8 cellular contexts compared by ENCODE assay signal in the genomic region with DNA sequence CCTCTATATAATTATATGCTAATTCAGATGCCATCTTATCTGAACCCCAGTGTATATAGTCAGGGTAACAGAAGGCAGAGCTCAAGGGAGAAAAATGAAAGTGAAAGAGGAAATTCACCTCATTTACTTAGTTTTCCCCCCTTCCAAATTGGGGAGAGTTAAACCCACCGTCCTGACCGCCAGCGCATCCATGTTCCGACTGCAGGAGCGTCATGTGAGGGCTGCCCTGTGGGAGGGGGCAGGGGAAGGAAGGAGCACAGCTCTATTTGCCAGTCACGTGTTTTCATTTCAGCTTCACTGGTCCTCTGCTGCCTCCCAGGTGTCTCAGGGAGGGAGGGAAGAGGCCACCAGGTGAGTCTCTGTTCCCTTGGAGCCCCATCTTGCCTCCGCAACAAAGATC. TPM values are rescaled to one million over a fixed set of nuclear protein-coding genes. Genes with fewer than 3 reads are reported as not detected.
DNase-seq lines count a peak whose midpoint lies in the region; ATAC-seq, FAIRE-seq and TF ChIP-seq lines count a peak whose summit lies in the region.

No MANE protein-coding gene starts in this region.

- no peak overlapping the region for H3K23ac ChIP-seq in H1 (ENCODE audit: insufficient read length)

- no peaks in the 10 kb centered on the region for H3K9me3 ChIP-seq in H1 (ENCODE audit: insufficient read depth in 2 of 2, low read depth in 1 of 2, low read length in 1 of 2)

- peak overlapping the region; percentile 58; the same call in 1 of the 2 replicates for H3K27ac ChIP-seq in H1 (ENCODE audit: low read depth, low read length)

- ATAC-seq in activated CD4-positive, CD25-positive, alpha-beta regulatory T cell treated with anti-CD3 and anti-CD28 coated beads, Interleukin-2, amount 50 U/mL, for 24 hours, result peak; percentile 37 to 43
- ATAC-seq in stimulated activated naive B cell treated with anti-CD40 and anti-IgM and Interleukin-4, amounts not matched to agents 10 μg/mL and 1 μg/mL and 100 μg/mL, for 72 hours (replicated peaks), result peak; percentile 74 to 81

- TF ChIP-seq EP300 in H1 (IDR thresholded peaks at IDR 0.05; ENCODE audit: borderline replicate concordance in 1 of 2, low read depth in 2 of 2, low read length in 2 of 2), result no peak

- H4K5ac ChIP-seq in H1 (ENCODE audit: insufficient read length, low read depth, low read length), result no peak overlapping the region

- no peaks in the 10 kb centered on the region for H3K27me3 Mint-ChIP-seq in T-helper 1 cell treated with Interleukin-12 subunit alpha and Interleukin-12 subunit beta and Interleukin-4 antibody, amounts not matched to agents 30 μg/mL and 1 μg/mL, for 36 hours (ENCODE audit: low read depth)
- H3K27me3 Mint-ChIP-seq in stimulated activated naive B cell treated with anti-CD40 and anti-IgM and Interleukin-4, amounts not matched to agents 10 μg/mL and 1 μg/mL and 100 μg/mL, for 72 hours, result no peaks in the 10 kb centered on the region

- H2BK15ac ChIP-seq in H1 (ENCODE audit: low read length), result no peak overlapping the region

- WGBS in H1 (ENCODE audit: extremely low coverage in 1 of 2, insufficient coverage in 1 of 2, insufficient read length in 1 of 2, insufficient replicate concordance in 2 of 2, low coverage in 1 of 2, low lambda C conversion rate in 2 of 2, missing lambda C conversion rate in 1 of 2), 2 experiments, result 85% methylated on average over 7 of the region's 7 CpGs; no CpG with 5 or more reads in 1 of the 2 experiments

- H3K4ac ChIP-seq in H1 (replicated peaks; ENCODE audit: insufficient read length, low read depth, low read length), result no peak overlapping the region

- H2BK12ac ChIP-seq in H1 (ENCODE audit: low read depth, low read length), result no peak overlapping the region

- H3K9ac ChIP-seq in H1 (replicated peaks in 1 of 4; ENCODE audit: extremely low read depth in 1 of 4, low read depth in 3 of 4, low read length in 3 of 4), result no peak overlapping the region

- no peak overlapping the region for H3K4me3 ChIP-seq in H1 (ENCODE audit: extremely low read depth in 1 of 4, insufficient read depth in 2 of 4, low read depth in 3 of 4, low read length in 4 of 4)

- peak overlapping the region; percentile 6; the same call in 1 of the 2 replicates for H2BK5ac ChIP-seq in H1 (ENCODE audit: low read depth, low read length)

- H4K20me1 ChIP-seq in H1 (replicated peaks in 1 of 2; ENCODE audit: control insufficient read depth in 1 of 2, insufficient read depth in 2 of 2, low read length in 2 of 2), result peaks cover 0 to 2% of the 10 kb centered on the region in 2 experiments

- H3K79me1 ChIP-seq in H1 (ENCODE audit: low read depth, low read length), result peaks cover 6% of the 10 kb centered on the region

- no peak for TF ChIP-seq POLR2A in H1 (IDR thresholded peaks at IDR 0.05; ENCODE audit: control extremely low read depth in 1 of 2, low read depth in 2 of 2, low read length in 2 of 2)

- TF ChIP-seq CTCF in H1 (IDR thresholded peaks at IDR 0.05; ENCODE audit: control extremely low read depth in 1 of 3, insufficient read depth in 1 of 3, low read depth in 1 of 3, low read length in 3 of 3), result 0 out of 4 replicates have a peak, but pooled peaks of 1 of the 3 experiments have one; percentile 1

- POLR2A ChIA-PET in H1 (lab: Charles Lee; ENCODE audit: partially characterized antibody), result interaction anchor here (1.0 to 2.2 kb wide), 3 partner anchors 10 to 26 kb away, joined by 3 to 7 read pairs (median 3); no protein-coding TSS in a partner anchor

- no peak overlapping the region for H3K18ac ChIP-seq in H1 (ENCODE audit: extremely low read depth, low read length)

- H3K27ac Mint-ChIP-seq in T-helper 1 cell treated with Interleukin-12 subunit alpha and Interleukin-12 subunit beta and Interleukin-4 antibody, amounts not matched to agents 30 μg/mL and 1 μg/mL, for 36 hours, result peak overlapping the region; percentile 90
- peak overlapping the region; percentile 89 for H3K27ac Mint-ChIP-seq in stimulated activated naive B cell treated with anti-CD40 and anti-IgM and Interleukin-4, amounts not matched to agents 10 μg/mL and 1 μg/mL and 100 μg/mL, for 72 hours

- H3K56ac ChIP-seq in H1 (replicated peaks; ENCODE audit: insufficient read length, low read depth, low read length), result no peak overlapping the region

- no peak overlapping the region for H4K91ac ChIP-seq in H1 (replicated peaks; ENCODE audit: insufficient read length, low read length)

- no peaks in the 10 kb centered on the region for H3K27me3 ChIP-seq in H1 (replicated peaks in 1 of 4; ENCODE audit: control insufficient read depth in 3 of 4, extremely low read depth in 1 of 4, insufficient read depth in 3 of 4, low read length in 3 of 4)

- H3K79me2 ChIP-seq in H1 (ENCODE audit: control insufficient read depth in 1 of 2, insufficient read depth in 2 of 2, low read length in 2 of 2), result no peaks in the 10 kb centered on the region

- no peaks in the 10 kb centered on the region for H3K36me3 ChIP-seq in H1 (ENCODE audit: control insufficient read depth in 2 of 4, insufficient read depth in 4 of 4, low read length in 3 of 4)

- H2BK120ac ChIP-seq in H1 (replicated peaks; ENCODE audit: low read depth, low read length), result no peak overlapping the region

- no peak overlapping the region for H2AFZ ChIP-seq in H1 (ENCODE audit: low read length)

- no peak for DNase-seq in activated CD4-positive, CD25-positive, alpha-beta regulatory T cell (lab: John Stamatoyannopoulos, UW)
- DNase-seq in H1 (ENCODE audit: low read depth in 1 of 2, low spot score in 2 of 2) (no peak), HCEC 1CT (no peak), putamen (ENCODE audit: low spot score) (no peak), HuH-7.5 (ENCODE audit: low spot score) (no peak)
- DNase-seq in stimulated activated naive B cell treated with anti-CD40 and anti-IgM and Interleukin-4, amounts not matched to agents 10 μg/mL and 1 μg/mL and 100 μg/mL, for 72 hours, result peak; percentile 37

- H3K4me2 ChIP-seq in H1 (ENCODE audit: insufficient read depth in 1 of 2, low read depth in 2 of 2, low read length in 2 of 2), result peak overlapping the region in 1 of 2 experiments; percentile 13; a peak in 1 of 4 replicates

- H3K9me3 Mint-ChIP-seq in T-helper 1 cell treated with Interleukin-12 subunit alpha and Interleukin-12 subunit beta and Interleukin-4 antibody, amounts not matched to agents 30 μg/mL and 1 μg/mL, for 36 hours, result no peaks in the 10 kb centered on the region
- no peaks in the 10 kb centered on the region for H3K9me3 Mint-ChIP-seq in stimulated activated naive B cell treated with anti-CD40 and anti-IgM and Interleukin-4, amounts not matched to agents 10 μg/mL and 1 μg/mL and 100 μg/mL, for 72 hours

- H3K4me1 Mint-ChIP-seq in T-helper 1 cell treated with Interleukin-12 subunit alpha and Interleukin-12 subunit beta and Interleukin-4 antibody, amounts not matched to agents 30 μg/mL and 1 μg/mL, for 36 hours (ENCODE audit: low read depth), result peaks cover 22% of the 10 kb centered on the region
- H3K4me1 Mint-ChIP-seq in stimulated activated naive B cell treated with anti-CD40 and anti-IgM and Interleukin-4, amounts not matched to agents 10 μg/mL and 1 μg/mL and 100 μg/mL, for 72 hours, result peaks cover 37 to 39% of the 10 kb centered on the region in 2 donors

- no peak overlapping the region for H3K14ac ChIP-seq in H1 (ENCODE audit: insufficient read length)

- peaks cover 8% of the 10 kb centered on the region for H3K36me3 Mint-ChIP-seq in T-helper 1 cell treated with Interleukin-12 subunit alpha and Interleukin-12 subunit beta and Interleukin-4 antibody, amounts not matched to agents 30 μg/mL and 1 μg/mL, for 36 hours (ENCODE audit: low read depth)
- H3K36me3 Mint-ChIP-seq in stimulated activated naive B cell treated with anti-CD40 and anti-IgM and Interleukin-4, amounts not matched to agents 10 μg/mL and 1 μg/mL and 100 μg/mL, for 72 hours, result peaks cover 2 to 4% of the 10 kb centered on the region in 2 donors

- peaks cover 0 to 4% (median 0%) of the 10 kb centered on the region in 4 experiments; a peak in 3 of 7 replicates for H3K4me1 ChIP-seq in H1 (replicated peaks in 1 of 4; ENCODE audit: control insufficient read depth in 3 of 4, insufficient read depth in 4 of 4, low read length in 3 of 4)

- H2BK20ac ChIP-seq in H1 (ENCODE audit: low read length), result no peak overlapping the region

- TF ChIP-seq RAD21 in H1 (IDR thresholded peaks at IDR 0.05 in 1 of 2, conservative IDR thresholded peaks at IDR 0.05 in 1 of 2; ENCODE audit: low read depth in 2 of 2, low read length in 2 of 2), result no peak

- peak overlapping the region; percentile 81 for H3K4me3 Mint-ChIP-seq in T-helper 1 cell treated with Interleukin-12 subunit alpha and Interleukin-12 subunit beta and Interleukin-4 antibody, amounts not matched to agents 30 μg/mL and 1 μg/mL, for 36 hours
- H3K4me3 Mint-ChIP-seq in stimulated activated naive B cell treated with anti-CD40 and anti-IgM and Interleukin-4, amounts not matched to agents 10 μg/mL and 1 μg/mL and 100 μg/mL, for 72 hours, result peak overlapping the region; percentile 83 to 88

- no peak overlapping the region for H2AK5ac ChIP-seq in H1 (ENCODE audit: low read depth, low read length)

- H4K8ac ChIP-seq in H1 (ENCODE audit: extremely low read depth, insufficient read depth, low read length), result peak overlapping the region; percentile 89

- FAIRE-seq in H1 (lab: Jason Lieb, UNC), result no peak

- CTCF ChIA-PET in H1 (lab: Charles Lee; ENCODE audit: partially characterized antibody), result interaction anchor here (0.7 to 7.3 kb wide), 9 partner anchors 9 to 335 kb away, joined by 3 to 64 read pairs (median 3); partner anchors contain the start of genes ANKRD39 and CNNM4

- H3K23me2 ChIP-seq in H1 (ENCODE audit: low read depth, low read length), result no peaks in the 10 kb centered on the region

RNA-seq across cellular contexts. Expression of gene CNNM4, which starts 13.2 kb away (rescaled TPM):
- 10.7 and 11.0 TPM in 2 replicates for total RNA-seq in H1 (2021; fragmentation: NEBNext Ultra II Directional; extraction: Animal tissue kit (Norgen Biotek cat#: 25700))
- polyA plus RNA-seq in H1 (2011; rRNA removed), result 10.3 and 13.0 TPM in 2 replicates
- polyA plus RNA-seq in H1 (2011; cell fraction: cytosol; rRNA removed), result 9.1 TPM
- polyA plus RNA-seq in H1 (2011; cell fraction: nucleus; rRNA removed), result 14.5 TPM
- polyA plus RNA-seq in H1 (2012, experiment 1 of 2), result 7.8 to 10.7 TPM (median 8.8 TPM) in 4 replicates
- 9.7 TPM for polyA plus RNA-seq in H1 (2012, experiment 2 of 2)
- 14.0 TPM for polyA plus RNA-seq in H1 (2013, experiment 1 of 2)
- 14.7 TPM for polyA plus RNA-seq in H1 (2013, experiment 2 of 2)
- 19.8 and 22.7 TPM in 2 replicates for polyA minus RNA-seq in H1 (2011; rRNA and poly(A)+ RNA removed)
- 13.0 TPM for polyA minus RNA-seq in H1 (2011; cell fraction: cytosol; rRNA and poly(A)+ RNA removed)
- polyA minus RNA-seq in H1 (2011; cell fraction: nucleus; rRNA and poly(A)+ RNA removed), result 11.9 TPM

RNA-seq across cellular contexts. Expression of gene LMAN2L, which starts 34.1 kb away (rescaled TPM):
- total RNA-seq in H1 (2021; fragmentation: NEBNext Ultra II Directional; extraction: Animal tissue kit (Norgen Biotek cat#: 25700)), result 14.3 and 15.7 TPM in 2 replicates
- 11.1 and 17.6 TPM in 2 replicates for polyA plus RNA-seq in H1 (2011; rRNA removed)
- 17.3 TPM for polyA plus RNA-seq in H1 (2011; cell fraction: cytosol; rRNA removed)
- polyA plus RNA-seq in H1 (2011; cell fraction: nucleus; rRNA removed), result 14.4 TPM
- polyA plus RNA-seq in H1 (2012, experiment 1 of 2), result 15.9 to 19.5 TPM (median 18.1 TPM) in 4 replicates
- 17.5 TPM for polyA plus RNA-seq in H1 (2012, experiment 2 of 2)
- polyA plus RNA-seq in H1 (2013, experiment 1 of 2), result 18.3 TPM
- polyA plus RNA-seq in H1 (2013, experiment 2 of 2), result 21.0 TPM
- polyA minus RNA-seq in H1 (2011; rRNA and poly(A)+ RNA removed), result 20.1 and 25.3 TPM in 2 replicates
- polyA minus RNA-seq in H1 (2011; cell fraction: cytosol; rRNA and poly(A)+ RNA removed), result 7.6 TPM
- 9.3 TPM for polyA minus RNA-seq in H1 (2011; cell fraction: nucleus; rRNA and poly(A)+ RNA removed)

RNA-seq across cellular contexts. Expression of gene CNNM3, which starts 42.1 kb away (rescaled TPM):
- 29.2 and 29.9 TPM in 2 replicates for total RNA-seq in H1 (2021; fragmentation: NEBNext Ultra II Directional; extraction: Animal tissue kit (Norgen Biotek cat#: 25700))
- polyA plus RNA-seq in H1 (2011; rRNA removed), result 29.1 and 39.0 TPM in 2 replicates
- polyA plus RNA-seq in H1 (2011; cell fraction: cytosol; rRNA removed), result 19.0 TPM
- 60.7 TPM for polyA plus RNA-seq in H1 (2011; cell fraction: nucleus; rRNA removed)
- polyA plus RNA-seq in H1 (2012, experiment 1 of 2), result 16.3 to 26.5 TPM (median 21.7 TPM) in 4 replicates
- 16.7 TPM for polyA plus RNA-seq in H1 (2012, experiment 2 of 2)
- polyA plus RNA-seq in H1 (2013, experiment 1 of 2), result 30.0 TPM
- polyA plus RNA-seq in H1 (2013, experiment 2 of 2), result 28.7 TPM
- 39.0 and 41.6 TPM in 2 replicates for polyA minus RNA-seq in H1 (2011; rRNA and poly(A)+ RNA removed)
- polyA minus RNA-seq in H1 (2011; cell fraction: cytosol; rRNA and poly(A)+ RNA removed), result 27.4 TPM
- 42.5 TPM for polyA minus RNA-seq in H1 (2011; cell fraction: nucleus; rRNA and poly(A)+ RNA removed)
